Comparison of ENCODE assay signal across 17 cellular contexts in genomic region chr13:46303743-46304385, GRCh38.
DNase-seq lines count a peak whose midpoint lies in the region; ATAC-seq lines count a peak whose summit lies in the region.
"Had no signal": no experiment of that assay in that cellular context is flagged by ENCODE, and none has a peak within 500 bp of the region (broad histone marks: within the 10 kb centered on the region; RNA-seq: fewer than 3 reads in every experiment).

No MANE protein-coding gene starts in this region.

- peak overlapping the region; percentile 15 for H3K4me3 Mint-ChIP-seq in activated CD8-positive, alpha-beta memory T cell treated with anti-CD3 and anti-CD28 coated beads, Interleukin-2, amount 10 ng/mL, durations not matched to agents 7 days and 5 days
- peak overlapping the region; percentile 69 for H3K4me3 Mint-ChIP-seq in activated naive CD8-positive, alpha-beta T cell treated with anti-CD3 and anti-CD28 coated beads, Interleukin-2, amount 50 U/mL, for 24 hours

- DNase-seq in activated CD8-positive, alpha-beta memory T cell treated with anti-CD3 and anti-CD28 coated beads, Interleukin-2, amount 10 ng/mL, durations not matched to agents 7 days and 5 days = no peak
- no peak for DNase-seq in activated CD8-positive, alpha-beta memory T cell treated with anti-CD3 and anti-CD28 coated beads, Interleukin-2, amount 50 U/mL, for 48 hours
- DNase-seq in MV-4-11 (lab: John Stamatoyannopoulos, UW) (peak; percentile 79), SW 1271 (lab: John Stamatoyannopoulos, UW) (no peak)
- DNase-seq in activated naive CD8-positive, alpha-beta T cell treated with anti-CD3 and anti-CD28 coated beads, Interleukin-2, amount 50 U/mL, for 24 hours = no peak
- DNase-seq in stimulated activated naive CD8-positive, alpha-beta T cell treated with anti-CD3 and anti-CD28 coated beads, Interleukin-15, Interleukin-2, amounts not matched to agents 100 U/mL and 50 U/mL, for 24 hours = no peak
- DNase-seq: ACHN; activated effector memory CD4-positive, alpha-beta T cell treated with Interleukin-2 at 50 U/mL for 16 hours; Caco-2; effector memory CD4-positive, alpha-beta T cell; NCI-H1048; stimulated activated CD4-positive, alpha-beta T cell treated with anti-CD3 and anti-CD28 coated beads, Interleukin-4, amount 100 ng/mL, for 4 hours; uterus had no signal

- H3K27ac Mint-ChIP-seq in activated CD8-positive, alpha-beta memory T cell treated with anti-CD3 and anti-CD28 coated beads, Interleukin-2, amount 10 ng/mL, durations not matched to agents 7 days and 5 days = peak overlapping the region; percentile 20
- H3K27ac Mint-ChIP-seq in activated naive CD8-positive, alpha-beta T cell treated with anti-CD3 and anti-CD28 coated beads, Interleukin-2, amount 50 U/mL, for 24 hours = peak overlapping the region; percentile 57

- H3K27me3 Mint-ChIP-seq in activated CD8-positive, alpha-beta memory T cell treated with anti-CD3 and anti-CD28 coated beads, Interleukin-2, amount 10 ng/mL, durations not matched to agents 7 days and 5 days = no peaks in the 10 kb centered on the region
- no peaks in the 10 kb centered on the region for H3K27me3 Mint-ChIP-seq in activated naive CD8-positive, alpha-beta T cell treated with anti-CD3 and anti-CD28 coated beads, Interleukin-2, amount 50 U/mL, for 24 hours

- peaks cover 10% of the 10 kb centered on the region for H3K9me3 Mint-ChIP-seq in activated CD8-positive, alpha-beta memory T cell treated with anti-CD3 and anti-CD28 coated beads, Interleukin-2, amount 10 ng/mL, durations not matched to agents 7 days and 5 days (ENCODE audit: low read depth)
- peaks cover 21% of the 10 kb centered on the region for H3K9me3 Mint-ChIP-seq in activated naive CD8-positive, alpha-beta T cell treated with anti-CD3 and anti-CD28 coated beads, Interleukin-2, amount 50 U/mL, for 24 hours

- H3K36me3 Mint-ChIP-seq in activated CD8-positive, alpha-beta memory T cell treated with anti-CD3 and anti-CD28 coated beads, Interleukin-2, amount 10 ng/mL, durations not matched to agents 7 days and 5 days = peaks cover 18% of the 10 kb centered on the region
- peaks cover 11% of the 10 kb centered on the region for H3K36me3 Mint-ChIP-seq in activated naive CD8-positive, alpha-beta T cell treated with anti-CD3 and anti-CD28 coated beads, Interleukin-2, amount 50 U/mL, for 24 hours (ENCODE audit: low read depth)

- CTCF ChIA-PET in activated CD8-positive, alpha-beta memory T cell treated with anti-CD3 and anti-CD28 coated beads, Interleukin-2, amount 10 ng/mL, durations not matched to agents 7 days and 5 days (lab: Charles Lee) = interaction anchor here (1.5 kb wide), 1 partner anchor 15 kb away, joined by 3 read pairs; no protein-coding TSS in a partner anchor

- peaks cover 13% of the 10 kb centered on the region for H3K4me1 Mint-ChIP-seq in activated CD8-positive, alpha-beta memory T cell treated with anti-CD3 and anti-CD28 coated beads, Interleukin-2, amount 10 ng/mL, durations not matched to agents 7 days and 5 days
- H3K4me1 Mint-ChIP-seq in activated naive CD8-positive, alpha-beta T cell treated with anti-CD3 and anti-CD28 coated beads, Interleukin-2, amount 50 U/mL, for 24 hours = peaks cover 19% of the 10 kb centered on the region

- peak; percentile 33 for ATAC-seq in activated CD8-positive, alpha-beta memory T cell treated with anti-CD3 and anti-CD28 coated beads, Interleukin-2, amount 10 ng/mL, durations not matched to agents 7 days and 5 days
- peak; percentile 66 for ATAC-seq in activated naive CD8-positive, alpha-beta T cell treated with anti-CD3 and anti-CD28 coated beads, Interleukin-2, amount 50 U/mL, for 24 hours
- ATAC-seq in stimulated activated naive CD8-positive, alpha-beta T cell treated with anti-CD3 and anti-CD28 coated beads, Interleukin-15, Interleukin-2, amounts not matched to agents 100 U/mL and 50 U/mL, for 24 hours = peak; percentile 55
- ATAC-seq in GM18520 (IDR thresholded peaks at IDR 0.05; ENCODE audit: unreplicated experiment) (no peak), GM21390 (IDR thresholded peaks at IDR 0.05; ENCODE audit: unreplicated experiment) (no peak)
- ATAC-seq: activated CD4-positive, CD25-positive, alpha-beta regulatory T cell treated with anti-CD3 and anti-CD28 coated beads, Interleukin-2, amount 50 U/mL, for 24 hours; sciatic nerve had no signal

Comparison
In these comparisons a context has a peak if more than half of its experiments do, and no peak if none do; other contexts are left out.
1. ATAC-seq: peak in activated CD8-positive, alpha-beta memory T cell treated with anti-CD3 and anti-CD28 coated beads, Interleukin-2, amount 10 ng/mL, durations not matched to agents 7 days and 5 days (single experiment), activated naive CD8-positive, alpha-beta T cell treated with anti-CD3 and anti-CD28 coated beads, Interleukin-2, amount 50 U/mL, for 24 hours (single experiment) and stimulated activated naive CD8-positive, alpha-beta T cell treated with anti-CD3 and anti-CD28 coated beads, Interleukin-15, Interleukin-2, amounts not matched to agents 100 U/mL and 50 U/mL, for 24 hours (single experiment); none in GM18520 (single experiment) and GM21390 (single experiment).